In genomic region chr1:9143250-9143649, GRCh38 we compare ENCODE assay signal across 1 cellular context.
TF ChIP-seq lines count a peak whose summit lies in the region.

No MANE protein-coding gene starts in this region.

TF ChIP-seq in SK-N-SH, 30 proteins besides CTCF, POLR2A, EP300 and RAD21 (continued from another document):
- no peak for TF ChIP-seq USF1 (IDR thresholded peaks at IDR 0.05; ENCODE audit: borderline replicate concordance, low read depth)
- TF ChIP-seq MXI1 (IDR thresholded peaks at IDR 0.05; ENCODE audit: low read depth, low read length), result no peak
- TF ChIP-seq FOXJ3 (CRISPR knock-in tag; IDR thresholded peaks at IDR 0.05), result no peak
- no peak for TF ChIP-seq MAX (IDR thresholded peaks at IDR 0.05; ENCODE audit: low read depth)
- TF ChIP-seq IRF3 (IDR thresholded peaks at IDR 0.05; ENCODE audit: low read depth, low read length), result no peak
- TF ChIP-seq SMC3 (IDR thresholded peaks at IDR 0.05; ENCODE audit: low read depth, low read length), result no peak
- TF ChIP-seq SIN3A (IDR thresholded peaks at IDR 0.05; ENCODE audit: borderline replicate concordance, low read depth, low read length), result no peak
- TF ChIP-seq FOXM1 (IDR thresholded peaks at IDR 0.05; ENCODE audit: low read depth), result no peak
